ENCODE assay signal across 23 cellular contexts in genomic region chr2:235161565-235161964, GRCh38.
A peak's percentile ranks its signal among the peaks of the same experiment; 100 is the strongest.
DNase-seq lines count a peak whose midpoint lies in the region; ATAC-seq, FAIRE-seq and TF ChIP-seq lines count a peak whose summit lies in the region.
"Had no signal": no experiment of that assay in that cellular context is flagged by ENCODE, and none has a peak within 500 bp of the region (broad histone marks: within the 10 kb centered on the region; RNA-seq: fewer than 3 reads in every experiment).

No MANE protein-coding gene starts in this region.

- H3K4me1 ChIP-seq in A549 (peaks cover 23% of the 10 kb centered on the region), K562 (replicated peaks in 1 of 2; ENCODE audit: control insufficient read depth in 2 of 2, insufficient read depth in 2 of 2, low read length in 2 of 2) (no peaks in the 10 kb centered on the region)
- H3K4me1 ChIP-seq: BE2C, Caco-2 had no signal

- ATAC-seq in activated naive CD8-positive, alpha-beta T cell treated with anti-CD3 and anti-CD28 coated beads, Interleukin-2, amount 10 ng/mL, durations not matched to agents 7 days and 5 days (ENCODE audit: low read depth): no peak
- ATAC-seq in A549 (no peak), T-helper 17 cell (no peak), K562 (no peak)

- no peaks in the 10 kb centered on the region for H3K27me3 Mint-ChIP-seq in activated naive CD8-positive, alpha-beta T cell treated with anti-CD3 and anti-CD28 coated beads, Interleukin-2, amount 10 ng/mL, durations not matched to agents 7 days and 5 days
- H3K27me3 Mint-ChIP-seq in activated naive CD8-positive, alpha-beta T cell treated with anti-CD3 and anti-CD28 coated beads for 36 hours: peaks cover 25% of the 10 kb centered on the region
- peaks cover 62% of the 10 kb centered on the region for H3K27me3 Mint-ChIP-seq in T-helper 17 cell

- H3K27ac ChIP-seq in A549 (peak overlapping the region; percentile 40 to 80; a peak in 5 of 6 replicates), K562 (ENCODE audit: extremely low read depth, low read depth, low read length) (no peak overlapping the region), coronary artery (no peak overlapping the region)
- H3K27ac ChIP-seq: 22Rv1, BLaER1 had no signal

- 73% methylated on average over 8 of the region's 8 CpGs for WGBS in A549 (ENCODE audit: missing lambda C conversion rate)
- WGBS in K562 (ENCODE audit: insufficient coverage, low coverage, missing lambda C conversion rate): 3% methylated on average over 8 of the region's 8 CpGs

- TF ChIP-seq POLR2A in A549 (IDR thresholded peaks at IDR 0.05; ENCODE audit: low read length): no peak
- no peak for TF ChIP-seq POLR2A in K562 (conservative IDR thresholded peaks at IDR 0.05)

- no peaks in the 10 kb centered on the region for H4K20me1 ChIP-seq in K562 (replicated peaks; ENCODE audit: control insufficient read depth, insufficient read depth, low read length)
- H4K20me1 ChIP-seq: BLaER1 had no signal

- TF ChIP-seq EP300 in A549 (IDR thresholded peaks at IDR 0.05) (no peak), K562 (IDR thresholded peaks at IDR 0.05; ENCODE audit: low read length) (no peak)

- H3K4me2 ChIP-seq in A549: peak overlapping the region; percentile 9; the same call in 1 of the 3 replicates
- no peak overlapping the region for H3K4me2 ChIP-seq in K562 (ENCODE audit: insufficient read depth, low read length)
- H3K4me2 ChIP-seq: BLaER1 had no signal

- H3K9me3 Mint-ChIP-seq in activated naive CD8-positive, alpha-beta T cell treated with anti-CD3 and anti-CD28 coated beads, Interleukin-2, amount 10 ng/mL, durations not matched to agents 7 days and 5 days: no peaks in the 10 kb centered on the region
- no peaks in the 10 kb centered on the region for H3K9me3 Mint-ChIP-seq in activated naive CD8-positive, alpha-beta T cell treated with anti-CD3 and anti-CD28 coated beads for 36 hours
- H3K9me3 Mint-ChIP-seq: CD8-positive, alpha-beta memory T cell had no signal

- POLR2A ChIA-PET in activated naive CD8-positive, alpha-beta T cell treated with anti-CD3 and anti-CD28 coated beads, Interleukin-2, amount 10 ng/mL, durations not matched to agents 7 days and 5 days (lab: Charles Lee): no interaction called here
- POLR2A ChIA-PET in A549 (lab: Yijun Ruan, JAX) (no interaction called here), K562 (lab: Yijun Ruan, JAX) (interaction anchor here (0.6 kb wide), 2 partner anchors 604 to 1070 kb away, joined by 3 read pairs; no protein-coding TSS in a partner anchor)

- no TSS peak for BruUV-seq in K562 (replicated peaks; lab: Mats Ljungman, UMichigan)

- TF ChIP-seq RAD21 in A549 (conservative IDR thresholded peaks at IDR 0.05 in 1 of 2, IDR thresholded peaks at IDR 0.05 in 1 of 2) (no peak), K562 (CRISPR knock-in tag; conservative IDR thresholded peaks at IDR 0.05 in 1 of 2, IDR thresholded peaks at IDR 0.05 in 1 of 2) (no peak)

- in situ Hi-C loops in K562 (cut with MboI): no loop called here

- no peak overlapping the region for H3K4me3 ChIP-seq in A549
- H3K4me3 ChIP-seq in K562: no peak overlapping the region
- H3K4me3 ChIP-seq in coronary artery: no peak overlapping the region
- H3K4me3 ChIP-seq: BLaER1 had no signal

- H3K4me1 Mint-ChIP-seq in activated naive CD8-positive, alpha-beta T cell treated with anti-CD3 and anti-CD28 coated beads, Interleukin-2, amount 10 ng/mL, durations not matched to agents 7 days and 5 days: no peaks in the 10 kb centered on the region
- no peaks in the 10 kb centered on the region for H3K4me1 Mint-ChIP-seq in activated naive CD8-positive, alpha-beta T cell treated with anti-CD3 and anti-CD28 coated beads for 36 hours
- peaks cover 3% of the 10 kb centered on the region for H3K4me1 Mint-ChIP-seq in T-helper 17 cell
- H3K4me1 Mint-ChIP-seq: CD14-positive monocyte; CD4-positive, alpha-beta memory T cell; CD4-positive, CD25-positive, alpha-beta regulatory T cell; CD8-positive, alpha-beta memory T cell had no signal

- no peak overlapping the region for H3K9ac ChIP-seq in K562 (ENCODE audit: insufficient read depth in 1 of 2, low read depth in 2 of 2, low read length in 2 of 2)
- H3K9ac ChIP-seq: BLaER1 had no signal

- no peaks in the 10 kb centered on the region for H3K36me3 ChIP-seq in K562 (ENCODE audit: control insufficient read depth, insufficient read depth, low read length)
- H3K36me3 ChIP-seq: BE2C, BLaER1 had no signal

- peak overlapping the region; percentile 25 for H3K27ac Mint-ChIP-seq in activated naive CD8-positive, alpha-beta T cell treated with anti-CD3 and anti-CD28 coated beads, Interleukin-2, amount 10 ng/mL, durations not matched to agents 7 days and 5 days
- no peak overlapping the region for H3K27ac Mint-ChIP-seq in activated naive CD8-positive, alpha-beta T cell treated with anti-CD3 and anti-CD28 coated beads for 36 hours
- H3K27ac Mint-ChIP-seq in T-helper 17 cell: no peak overlapping the region
- H3K27ac Mint-ChIP-seq: CD14-positive monocyte; CD4-positive, alpha-beta memory T cell; CD8-positive, alpha-beta memory T cell had no signal

- no peaks in the 10 kb centered on the region for H3K79me2 ChIP-seq in K562 (ENCODE audit: control insufficient read depth, insufficient read depth, low read length)

- peaks cover 0 to 3% of the 10 kb centered on the region in 2 experiments; a peak in 1 of 5 replicates for H3K27me3 ChIP-seq in K562 (ENCODE audit: control insufficient read depth in 2 of 2, insufficient read depth in 2 of 2, low read length in 2 of 2)
- H3K27me3 ChIP-seq: BE2C, BLaER1 had no signal

- H3K36me3 Mint-ChIP-seq in activated naive CD8-positive, alpha-beta T cell treated with anti-CD3 and anti-CD28 coated beads, Interleukin-2, amount 10 ng/mL, durations not matched to agents 7 days and 5 days: no peaks in the 10 kb centered on the region
- no peaks in the 10 kb centered on the region for H3K36me3 Mint-ChIP-seq in activated naive CD8-positive, alpha-beta T cell treated with anti-CD3 and anti-CD28 coated beads for 36 hours
- H3K36me3 Mint-ChIP-seq in T-helper 17 cell (ENCODE audit: low read depth): peaks cover 4% of the 10 kb centered on the region
- H3K36me3 Mint-ChIP-seq: CD14-positive monocyte; CD4-positive, alpha-beta memory T cell; CD4-positive, CD25-positive, alpha-beta regulatory T cell; CD8-positive, alpha-beta memory T cell had no signal

- CTCF ChIA-PET in A549 (lab: Yijun Ruan, JAX) (interaction anchor here (1.2 kb wide), 1 partner anchor 27 kb away, joined by 5 read pairs; no protein-coding TSS in a partner anchor), K562 (lab: Yijun Ruan, JAX; ENCODE audit: low intra/inter-chr PET ratio) (no interaction called here)

- H3K4me3 Mint-ChIP-seq in activated naive CD8-positive, alpha-beta T cell treated with anti-CD3 and anti-CD28 coated beads, Interleukin-2, amount 10 ng/mL, durations not matched to agents 7 days and 5 days: no peak overlapping the region
- H3K4me3 Mint-ChIP-seq in activated naive CD8-positive, alpha-beta T cell treated with anti-CD3 and anti-CD28 coated beads for 36 hours: no peak overlapping the region
- peak overlapping the region; percentile 0 for H3K4me3 Mint-ChIP-seq in T-helper 17 cell
- H3K4me3 Mint-ChIP-seq: CD14-positive monocyte; CD4-positive, alpha-beta memory T cell; CD4-positive, CD25-positive, alpha-beta regulatory T cell; CD8-positive, alpha-beta memory T cell had no signal

- no peaks in the 10 kb centered on the region for H3K9me3 ChIP-seq in A549
- no peaks in the 10 kb centered on the region for H3K9me3 ChIP-seq in T-helper 17 cell (ENCODE audit: control insufficient read depth, low read length, poor library complexity, severe bottlenecking)
- no peaks in the 10 kb centered on the region for H3K9me3 ChIP-seq in K562 (replicated peaks; ENCODE audit: control insufficient read depth, insufficient read depth, low read depth, low read length)
- H3K9me3 ChIP-seq: BE2C, BLaER1, Caco-2 had no signal

- H3K9me1 ChIP-seq in K562 (ENCODE audit: control insufficient read depth, insufficient read depth, low read length): no peaks in the 10 kb centered on the region

- no peak overlapping the region for H2AFZ ChIP-seq in K562 (ENCODE audit: low read depth, low read length)

- intact Hi-C loops in K562 (cut with micrococcal nuclease): no loop called here

- no peak for FAIRE-seq in A549 (lab: Jason Lieb, UNC)
- FAIRE-seq in K562 (lab: Jason Lieb, UNC): no peak
- FAIRE-seq: D721Med, G401.6, GM12892, GM18507 had no signal

- TF ChIP-seq CTCF in A549 (IDR thresholded peaks at IDR 0.05): no peak
- TF ChIP-seq CTCF in K562 (IDR thresholded peaks at IDR 0.05 in 2 of 3, conservative IDR thresholded peaks at IDR 0.05 in 1 of 3; ENCODE audit: insufficient read depth in 2 of 3, low read depth in 1 of 3, low read length in 3 of 3): no peak
- TF ChIP-seq CTCF in coronary artery (IDR thresholded peaks at IDR 0.05): no peak

- DNase-seq in activated naive CD8-positive, alpha-beta T cell treated with anti-CD3 and anti-CD28 coated beads, Interleukin-2, amount 10 ng/mL, durations not matched to agents 7 days and 5 days: no peak
- DNase-seq in activated naive CD8-positive, alpha-beta T cell treated with anti-CD3 and anti-CD28 coated beads for 36 hours: no peak
- DNase-seq in A549 (ENCODE audit: low read depth in 1 of 2, low spot score in 1 of 2) (no peak), T-helper 17 cell (no peak), K562 (ENCODE audit: extremely low read depth in 1 of 4, low spot score in 3 of 4) (no peak), coronary artery (ENCODE audit: low spot score) (no peak)
- DNase-seq in stimulated activated naive CD4-positive, alpha-beta T cell treated with Interleukin-2 at 50 U/mL for 16 hours (lab: John Stamatoyannopoulos, UW): no peak
- DNase-seq: BE2C; C1 segment of cervical spinal cord; Caco-2; Calu3; CD4-positive, alpha-beta memory T cell; CD4-positive, CD25-positive, alpha-beta regulatory T cell; CD8-positive, alpha-beta memory T cell; DMS79 treated with DMSO at 0.1 percent for 48 hours; GF-D8 had no signal

TF ChIP-seq in A549, 52 proteins besides CTCF, POLR2A, EP300 and RAD21 (continues in another document):
- TF ChIP-seq RARB (CRISPR knock-in tag; IDR thresholded peaks at IDR 0.05): no peak
- no peak for TF ChIP-seq CHD2 (IDR thresholded peaks at IDR 0.05; ENCODE audit: low read length, partially characterized antibody)
- TF ChIP-seq ZC3H11A (IDR thresholded peaks at IDR 0.05): no peak
- no peak for TF ChIP-seq FOXS1 (CRISPR knock-in tag; IDR thresholded peaks at IDR 0.05)
- no peak for TF ChIP-seq FOSB (CRISPR knock-in tag; IDR thresholded peaks at IDR 0.05)
- no peak for TF ChIP-seq EHF (CRISPR knock-in tag; IDR thresholded peaks at IDR 0.05)
- no peak for TF ChIP-seq EHMT2 (IDR thresholded peaks at IDR 0.05; ENCODE audit: low read depth)
- TF ChIP-seq KDM1A (IDR thresholded peaks at IDR 0.05; ENCODE audit: low read depth): no peak

TF ChIP-seq in K562, 482 proteins besides CTCF, POLR2A, EP300 and RAD21 (continues in another document):
- TF ChIP-seq ATF3 (IDR thresholded peaks at IDR 0.05) (peak; percentile 21; the same call in 1 of the 2 replicates), ATF3 (CRISPR knock-in tag; conservative IDR thresholded peaks at IDR 0.05) (no peak)

Comparison
In these comparisons a context has a peak if more than half of its experiments do, and no peak if none do; other contexts are left out.
1. H3K27ac ChIP-seq: peak in A549 (2 of 2); none in K562 (single experiment) and coronary artery (0 of 2).